1 cellular context compared by ENCODE assay signal in the genomic region with DNA sequence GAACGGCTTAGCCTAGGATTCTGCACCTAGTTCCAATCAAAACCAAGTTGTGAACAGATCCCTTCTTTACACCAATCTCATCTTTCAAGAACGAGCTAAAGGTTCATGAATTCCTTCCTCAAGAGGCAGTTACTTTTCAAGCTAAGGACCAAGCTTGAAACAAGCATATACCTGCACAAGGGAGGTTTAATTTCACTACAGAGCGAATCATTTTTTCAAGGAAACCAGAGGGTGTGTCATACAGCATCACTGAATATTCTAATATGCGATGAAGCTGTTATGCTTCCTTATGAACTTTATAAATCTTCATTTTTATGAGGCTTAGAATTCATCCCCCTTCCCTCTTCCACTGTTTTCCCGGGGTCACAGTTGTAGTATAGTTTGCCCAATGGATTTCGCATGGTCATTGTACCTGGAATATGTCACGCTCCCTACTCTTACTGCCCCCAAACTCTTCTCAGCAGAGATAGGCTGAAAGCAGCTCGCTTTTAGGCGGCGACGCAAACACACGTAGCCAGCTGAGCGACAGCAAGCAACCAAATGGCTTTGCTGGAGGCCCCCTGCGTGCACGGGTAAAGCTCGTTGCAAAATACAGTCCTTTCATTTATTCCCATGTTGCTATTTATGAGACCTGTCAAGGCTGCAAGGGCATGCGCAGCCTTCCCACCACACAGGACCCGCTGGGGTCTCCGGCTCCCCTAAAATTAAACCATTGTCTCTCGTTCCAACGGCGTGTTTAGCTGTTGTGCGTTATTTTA.
A peak's percentile ranks its signal among the peaks of the same experiment; 100 is the strongest.
TF ChIP-seq lines count a peak whose summit lies in the region.

No MANE protein-coding gene starts in this region.

TF ChIP-seq in K562, 482 proteins besides CTCF, POLR2A, EP300 and RAD21 (continued from another document and continues in another):
- TF ChIP-seq, protein P1, sequence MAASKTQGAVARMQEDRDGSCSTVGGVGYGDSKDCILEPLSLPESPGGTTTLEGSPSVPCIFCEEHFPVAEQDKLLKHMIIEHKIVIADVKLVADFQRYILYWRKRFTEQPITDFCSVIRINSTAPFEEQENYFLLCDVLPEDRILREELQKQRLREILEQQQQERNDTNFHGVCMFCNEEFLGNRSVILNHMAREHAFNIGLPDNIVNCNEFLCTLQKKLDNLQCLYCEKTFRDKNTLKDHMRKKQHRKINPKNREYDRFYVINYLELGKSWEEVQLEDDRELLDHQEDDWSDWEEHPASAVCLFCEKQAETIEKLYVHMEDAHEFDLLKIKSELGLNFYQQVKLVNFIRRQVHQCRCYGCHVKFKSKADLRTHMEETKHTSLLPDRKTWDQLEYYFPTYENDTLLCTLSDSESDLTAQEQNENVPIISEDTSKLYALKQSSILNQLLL (CRISPR knock-in tag; IDR thresholded peaks at IDR 0.05; ENCODE audit: borderline replicate concordance), result no peak
- TF ChIP-seq SETDB1 (IDR thresholded peaks at IDR 0.05; ENCODE audit: low read length), result no peak
- TF ChIP-seq TRIM24 (IDR thresholded peaks at IDR 0.05), result no peak
- TF ChIP-seq ZNF436 (CRISPR knock-in tag; IDR thresholded peaks at IDR 0.05), result no peak
- TF ChIP-seq RBM14 (IDR thresholded peaks at IDR 0.05; ENCODE audit: borderline replicate concordance, insufficient read depth, low read depth, low read length), result no peak
- no peak for TF ChIP-seq FUS (optimal IDR thresholded peaks at IDR 0.05; ENCODE audit: low read depth, low read length)
- peak; percentile 84 for TF ChIP-seq MYC (IDR thresholded peaks at IDR 0.05; ENCODE audit: low read depth, low read length)
- TF ChIP-seq MYC (CRISPR knock-in tag; IDR thresholded peaks at IDR 0.05; ENCODE audit: borderline replicate concordance, low read depth), result no peak
- TF ChIP-seq, protein P2, sequence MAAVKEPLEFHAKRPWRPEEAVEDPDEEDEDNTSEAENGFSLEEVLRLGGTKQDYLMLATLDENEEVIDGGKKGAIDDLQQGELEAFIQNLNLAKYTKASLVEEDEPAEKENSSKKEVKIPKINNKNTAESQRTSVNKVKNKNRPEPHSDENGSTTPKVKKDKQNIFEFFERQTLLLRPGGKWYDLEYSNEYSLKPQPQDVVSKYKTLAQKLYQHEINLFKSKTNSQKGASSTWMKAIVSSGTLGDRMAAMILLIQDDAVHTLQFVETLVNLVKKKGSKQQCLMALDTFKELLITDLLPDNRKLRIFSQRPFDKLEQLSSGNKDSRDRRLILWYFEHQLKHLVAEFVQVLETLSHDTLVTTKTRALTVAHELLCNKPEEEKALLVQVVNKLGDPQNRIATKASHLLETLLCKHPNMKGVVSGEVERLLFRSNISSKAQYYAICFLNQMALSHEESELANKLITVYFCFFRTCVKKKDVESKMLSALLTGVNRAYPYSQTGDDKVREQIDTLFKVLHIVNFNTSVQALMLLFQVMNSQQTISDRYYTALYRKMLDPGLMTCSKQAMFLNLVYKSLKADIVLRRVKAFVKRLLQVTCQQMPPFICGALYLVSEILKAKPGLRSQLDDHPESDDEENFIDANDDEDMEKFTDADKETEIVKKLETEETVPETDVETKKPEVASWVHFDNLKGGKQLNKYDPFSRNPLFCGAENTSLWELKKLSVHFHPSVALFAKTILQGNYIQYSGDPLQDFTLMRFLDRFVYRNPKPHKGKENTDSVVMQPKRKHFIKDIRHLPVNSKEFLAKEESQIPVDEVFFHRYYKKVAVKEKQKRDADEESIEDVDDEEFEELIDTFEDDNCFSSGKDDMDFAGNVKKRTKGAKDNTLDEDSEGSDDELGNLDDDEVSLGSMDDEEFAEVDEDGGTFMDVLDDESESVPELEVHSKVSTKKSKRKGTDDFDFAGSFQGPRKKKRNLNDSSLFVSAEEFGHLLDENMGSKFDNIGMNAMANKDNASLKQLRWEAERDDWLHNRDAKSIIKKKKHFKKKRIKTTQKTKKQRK (IDR thresholded peaks at IDR 0.05; ENCODE audit: borderline replicate concordance, low read depth, low read length), result no peak
- TF ChIP-seq SAFB (IDR thresholded peaks at IDR 0.05; ENCODE audit: borderline replicate concordance, low read depth, low read length), result no peak
- peak; percentile 22 for TF ChIP-seq ZEB2 (IDR thresholded peaks at IDR 0.05)
- TF ChIP-seq GATAD2A (IDR thresholded peaks at IDR 0.05), result no peak
- no peak for TF ChIP-seq POLR2B (IDR thresholded peaks at IDR 0.05; ENCODE audit: low read depth, partially characterized antibody)
- TF ChIP-seq, protein P3, sequence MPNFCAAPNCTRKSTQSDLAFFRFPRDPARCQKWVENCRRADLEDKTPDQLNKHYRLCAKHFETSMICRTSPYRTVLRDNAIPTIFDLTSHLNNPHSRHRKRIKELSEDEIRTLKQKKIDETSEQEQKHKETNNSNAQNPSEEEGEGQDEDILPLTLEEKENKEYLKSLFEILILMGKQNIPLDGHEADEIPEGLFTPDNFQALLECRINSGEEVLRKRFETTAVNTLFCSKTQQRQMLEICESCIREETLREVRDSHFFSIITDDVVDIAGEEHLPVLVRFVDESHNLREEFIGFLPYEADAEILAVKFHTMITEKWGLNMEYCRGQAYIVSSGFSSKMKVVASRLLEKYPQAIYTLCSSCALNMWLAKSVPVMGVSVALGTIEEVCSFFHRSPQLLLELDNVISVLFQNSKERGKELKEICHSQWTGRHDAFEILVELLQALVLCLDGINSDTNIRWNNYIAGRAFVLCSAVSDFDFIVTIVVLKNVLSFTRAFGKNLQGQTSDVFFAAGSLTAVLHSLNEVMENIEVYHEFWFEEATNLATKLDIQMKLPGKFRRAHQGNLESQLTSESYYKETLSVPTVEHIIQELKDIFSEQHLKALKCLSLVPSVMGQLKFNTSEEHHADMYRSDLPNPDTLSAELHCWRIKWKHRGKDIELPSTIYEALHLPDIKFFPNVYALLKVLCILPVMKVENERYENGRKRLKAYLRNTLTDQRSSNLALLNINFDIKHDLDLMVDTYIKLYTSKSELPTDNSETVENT (CRISPR knock-in tag; IDR thresholded peaks at IDR 0.05), result no peak
- no peak for TF ChIP-seq PYGO2 (tag; IDR thresholded peaks at IDR 0.05)
- TF ChIP-seq, protein P4, sequence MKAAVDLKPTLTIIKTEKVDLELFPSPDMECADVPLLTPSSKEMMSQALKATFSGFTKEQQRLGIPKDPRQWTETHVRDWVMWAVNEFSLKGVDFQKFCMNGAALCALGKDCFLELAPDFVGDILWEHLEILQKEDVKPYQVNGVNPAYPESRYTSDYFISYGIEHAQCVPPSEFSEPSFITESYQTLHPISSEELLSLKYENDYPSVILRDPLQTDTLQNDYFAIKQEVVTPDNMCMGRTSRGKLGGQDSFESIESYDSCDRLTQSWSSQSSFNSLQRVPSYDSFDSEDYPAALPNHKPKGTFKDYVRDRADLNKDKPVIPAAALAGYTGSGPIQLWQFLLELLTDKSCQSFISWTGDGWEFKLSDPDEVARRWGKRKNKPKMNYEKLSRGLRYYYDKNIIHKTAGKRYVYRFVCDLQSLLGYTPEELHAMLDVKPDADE (conservative IDR thresholded peaks at IDR 0.05; ENCODE audit: control insufficient read depth, low read depth, low read length), result peak; percentile 68
- TF ChIP-seq, protein P5, sequence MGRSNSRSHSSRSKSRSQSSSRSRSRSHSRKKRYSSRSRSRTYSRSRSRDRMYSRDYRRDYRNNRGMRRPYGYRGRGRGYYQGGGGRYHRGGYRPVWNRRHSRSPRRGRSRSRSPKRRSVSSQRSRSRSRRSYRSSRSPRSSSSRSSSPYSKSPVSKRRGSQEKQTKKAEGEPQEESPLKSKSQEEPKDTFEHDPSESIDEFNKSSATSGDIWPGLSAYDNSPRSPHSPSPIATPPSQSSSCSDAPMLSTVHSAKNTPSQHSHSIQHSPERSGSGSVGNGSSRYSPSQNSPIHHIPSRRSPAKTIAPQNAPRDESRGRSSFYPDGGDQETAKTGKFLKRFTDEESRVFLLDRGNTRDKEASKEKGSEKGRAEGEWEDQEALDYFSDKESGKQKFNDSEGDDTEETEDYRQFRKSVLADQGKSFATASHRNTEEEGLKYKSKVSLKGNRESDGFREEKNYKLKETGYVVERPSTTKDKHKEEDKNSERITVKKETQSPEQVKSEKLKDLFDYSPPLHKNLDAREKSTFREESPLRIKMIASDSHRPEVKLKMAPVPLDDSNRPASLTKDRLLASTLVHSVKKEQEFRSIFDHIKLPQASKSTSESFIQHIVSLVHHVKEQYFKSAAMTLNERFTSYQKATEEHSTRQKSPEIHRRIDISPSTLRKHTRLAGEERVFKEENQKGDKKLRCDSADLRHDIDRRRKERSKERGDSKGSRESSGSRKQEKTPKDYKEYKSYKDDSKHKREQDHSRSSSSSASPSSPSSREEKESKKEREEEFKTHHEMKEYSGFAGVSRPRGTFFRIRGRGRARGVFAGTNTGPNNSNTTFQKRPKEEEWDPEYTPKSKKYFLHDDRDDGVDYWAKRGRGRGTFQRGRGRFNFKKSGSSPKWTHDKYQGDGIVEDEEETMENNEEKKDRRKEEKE (IDR thresholded peaks at IDR 0.05; ENCODE audit: borderline replicate concordance in 1 of 2, control insufficient read depth in 1 of 2, low read depth in 2 of 2, low read length in 1 of 2), result no peak
- TF ChIP-seq, protein P6, sequence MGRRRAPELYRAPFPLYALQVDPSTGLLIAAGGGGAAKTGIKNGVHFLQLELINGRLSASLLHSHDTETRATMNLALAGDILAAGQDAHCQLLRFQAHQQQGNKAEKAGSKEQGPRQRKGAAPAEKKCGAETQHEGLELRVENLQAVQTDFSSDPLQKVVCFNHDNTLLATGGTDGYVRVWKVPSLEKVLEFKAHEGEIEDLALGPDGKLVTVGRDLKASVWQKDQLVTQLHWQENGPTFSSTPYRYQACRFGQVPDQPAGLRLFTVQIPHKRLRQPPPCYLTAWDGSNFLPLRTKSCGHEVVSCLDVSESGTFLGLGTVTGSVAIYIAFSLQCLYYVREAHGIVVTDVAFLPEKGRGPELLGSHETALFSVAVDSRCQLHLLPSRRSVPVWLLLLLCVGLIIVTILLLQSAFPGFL (CRISPR knock-in tag; IDR thresholded peaks at IDR 0.05), result no peak
- TF ChIP-seq ZNF140 (CRISPR knock-in tag; IDR thresholded peaks at IDR 0.05), result no peak
- TF ChIP-seq, protein P7, sequence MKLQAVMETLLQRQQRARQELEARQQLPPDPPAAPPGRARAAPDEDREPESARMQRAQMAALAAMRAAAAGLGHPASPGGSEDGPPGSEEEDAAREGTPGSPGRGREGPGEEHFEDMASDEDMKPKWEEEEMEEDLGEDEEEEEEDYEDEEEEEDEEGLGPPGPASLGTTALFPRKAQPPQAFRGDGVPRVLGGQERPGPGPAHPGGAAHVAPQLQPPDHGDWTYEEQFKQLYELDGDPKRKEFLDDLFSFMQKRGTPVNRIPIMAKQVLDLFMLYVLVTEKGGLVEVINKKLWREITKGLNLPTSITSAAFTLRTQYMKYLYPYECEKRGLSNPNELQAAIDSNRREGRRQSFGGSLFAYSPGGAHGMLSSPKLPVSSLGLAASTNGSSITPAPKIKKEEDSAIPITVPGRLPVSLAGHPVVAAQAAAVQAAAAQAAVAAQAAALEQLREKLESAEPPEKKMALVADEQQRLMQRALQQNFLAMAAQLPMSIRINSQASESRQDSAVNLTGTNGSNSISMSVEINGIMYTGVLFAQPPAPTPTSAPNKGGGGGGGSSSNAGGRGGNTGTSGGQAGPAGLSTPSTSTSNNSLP (IDR thresholded peaks at IDR 0.05; ENCODE audit: borderline replicate concordance, low read depth, low read length), result no peak
- TF ChIP-seq, protein P8, sequence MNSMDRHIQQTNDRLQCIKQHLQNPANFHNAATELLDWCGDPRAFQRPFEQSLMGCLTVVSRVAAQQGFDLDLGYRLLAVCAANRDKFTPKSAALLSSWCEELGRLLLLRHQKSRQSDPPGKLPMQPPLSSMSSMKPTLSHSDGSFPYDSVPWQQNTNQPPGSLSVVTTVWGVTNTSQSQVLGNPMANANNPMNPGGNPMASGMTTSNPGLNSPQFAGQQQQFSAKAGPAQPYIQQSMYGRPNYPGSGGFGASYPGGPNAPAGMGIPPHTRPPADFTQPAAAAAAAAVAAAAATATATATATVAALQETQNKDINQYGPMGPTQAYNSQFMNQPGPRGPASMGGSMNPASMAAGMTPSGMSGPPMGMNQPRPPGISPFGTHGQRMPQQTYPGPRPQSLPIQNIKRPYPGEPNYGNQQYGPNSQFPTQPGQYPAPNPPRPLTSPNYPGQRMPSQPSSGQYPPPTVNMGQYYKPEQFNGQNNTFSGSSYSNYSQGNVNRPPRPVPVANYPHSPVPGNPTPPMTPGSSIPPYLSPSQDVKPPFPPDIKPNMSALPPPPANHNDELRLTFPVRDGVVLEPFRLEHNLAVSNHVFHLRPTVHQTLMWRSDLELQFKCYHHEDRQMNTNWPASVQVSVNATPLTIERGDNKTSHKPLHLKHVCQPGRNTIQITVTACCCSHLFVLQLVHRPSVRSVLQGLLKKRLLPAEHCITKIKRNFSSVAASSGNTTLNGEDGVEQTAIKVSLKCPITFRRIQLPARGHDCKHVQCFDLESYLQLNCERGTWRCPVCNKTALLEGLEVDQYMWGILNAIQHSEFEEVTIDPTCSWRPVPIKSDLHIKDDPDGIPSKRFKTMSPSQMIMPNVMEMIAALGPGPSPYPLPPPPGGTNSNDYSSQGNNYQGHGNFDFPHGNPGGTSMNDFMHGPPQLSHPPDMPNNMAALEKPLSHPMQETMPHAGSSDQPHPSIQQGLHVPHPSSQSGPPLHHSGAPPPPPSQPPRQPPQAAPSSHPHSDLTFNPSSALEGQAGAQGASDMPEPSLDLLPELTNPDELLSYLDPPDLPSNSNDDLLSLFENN (IDR thresholded peaks at IDR 0.05; ENCODE audit: low read depth in 2 of 2, low read length in 2 of 2), result peak in 1 of 2 experiments; percentile 54; a peak in 1 of 4 replicates
